Comparison of ENCODE assay signal across 1 cellular context in the genomic region with DNA sequence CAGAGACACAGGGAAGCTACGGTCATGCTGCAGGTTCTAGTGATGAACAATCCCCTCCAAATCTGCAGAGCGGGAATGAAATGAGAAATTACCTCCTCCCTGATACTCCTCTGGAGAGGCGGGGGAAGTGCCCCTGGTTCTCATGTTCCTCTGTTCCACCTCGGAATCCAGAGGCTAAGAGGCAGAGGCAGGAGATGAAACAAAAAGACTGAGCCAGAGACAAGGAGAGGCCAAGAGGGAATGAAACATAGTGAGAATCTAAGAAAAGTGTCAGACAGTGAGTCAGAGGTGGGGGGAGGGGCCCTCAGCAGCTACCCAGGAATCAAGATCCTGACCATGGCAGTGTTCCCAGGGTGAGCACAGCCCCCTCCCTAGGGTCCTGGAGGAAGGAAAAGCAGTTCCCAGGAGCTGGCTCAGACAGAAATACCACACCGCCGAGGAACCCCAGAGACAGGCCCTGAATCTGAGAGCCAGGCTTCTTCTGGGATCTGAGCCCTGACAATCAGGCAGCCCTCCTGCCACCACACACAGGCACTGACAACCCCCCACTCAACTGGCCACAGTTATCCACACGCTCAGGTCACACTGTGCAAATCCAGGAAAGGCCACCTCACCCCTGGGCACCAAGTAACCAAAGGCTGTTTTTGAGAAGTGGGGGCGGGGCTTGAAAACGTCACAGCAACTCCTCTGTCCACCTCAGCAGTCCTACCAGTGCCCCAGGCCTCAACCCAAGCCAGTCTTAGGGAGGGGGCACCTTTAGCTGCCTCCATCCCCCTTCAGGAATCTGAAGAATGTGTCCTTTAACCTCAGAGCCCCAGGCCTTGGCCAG.
TF ChIP-seq lines count a peak whose summit lies in the region.

No MANE protein-coding gene starts in this region.

TF ChIP-seq in K562, 482 proteins besides CTCF, POLR2A, EP300 and RAD21 (continued from another document and continues in another):
- TF ChIP-seq, protein P1, sequence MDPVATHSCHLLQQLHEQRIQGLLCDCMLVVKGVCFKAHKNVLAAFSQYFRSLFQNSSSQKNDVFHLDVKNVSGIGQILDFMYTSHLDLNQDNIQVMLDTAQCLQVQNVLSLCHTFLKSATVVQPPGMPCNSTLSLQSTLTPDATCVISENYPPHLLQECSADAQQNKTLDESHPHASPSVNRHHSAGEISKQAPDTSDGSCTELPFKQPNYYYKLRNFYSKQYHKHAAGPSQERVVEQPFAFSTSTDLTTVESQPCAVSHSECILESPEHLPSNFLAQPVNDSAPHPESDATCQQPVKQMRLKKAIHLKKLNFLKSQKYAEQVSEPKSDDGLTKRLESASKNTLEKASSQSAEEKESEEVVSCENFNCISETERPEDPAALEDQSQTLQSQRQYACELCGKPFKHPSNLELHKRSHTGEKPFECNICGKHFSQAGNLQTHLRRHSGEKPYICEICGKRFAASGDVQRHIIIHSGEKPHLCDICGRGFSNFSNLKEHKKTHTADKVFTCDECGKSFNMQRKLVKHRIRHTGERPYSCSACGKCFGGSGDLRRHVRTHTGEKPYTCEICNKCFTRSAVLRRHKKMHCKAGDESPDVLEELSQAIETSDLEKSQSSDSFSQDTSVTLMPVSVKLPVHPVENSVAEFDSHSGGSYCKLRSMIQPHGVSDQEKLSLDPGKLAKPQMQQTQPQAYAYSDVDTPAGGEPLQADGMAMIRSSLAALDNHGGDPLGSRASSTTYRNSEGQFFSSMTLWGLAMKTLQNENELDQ (CRISPR knock-in tag; IDR thresholded peaks at IDR 0.05; ENCODE audit: borderline replicate concordance): no peak
- TF ChIP-seq, protein P2, sequence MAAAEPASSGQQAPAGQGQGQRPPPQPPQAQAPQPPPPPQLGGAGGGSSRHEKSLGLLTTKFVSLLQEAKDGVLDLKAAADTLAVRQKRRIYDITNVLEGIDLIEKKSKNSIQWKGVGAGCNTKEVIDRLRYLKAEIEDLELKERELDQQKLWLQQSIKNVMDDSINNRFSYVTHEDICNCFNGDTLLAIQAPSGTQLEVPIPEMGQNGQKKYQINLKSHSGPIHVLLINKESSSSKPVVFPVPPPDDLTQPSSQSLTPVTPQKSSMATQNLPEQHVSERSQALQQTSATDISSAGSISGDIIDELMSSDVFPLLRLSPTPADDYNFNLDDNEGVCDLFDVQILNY (CRISPR knock-in tag; IDR thresholded peaks at IDR 0.05): no peak
- TF ChIP-seq ERF (CRISPR knock-in tag; IDR thresholded peaks at IDR 0.05) (no peak), ZNF766 (CRISPR knock-in tag; conservative IDR thresholded peaks at IDR 0.05) (no peak), ZNF75A (CRISPR knock-in tag; IDR thresholded peaks at IDR 0.05) (no peak), NCOA4 (IDR thresholded peaks at IDR 0.05; ENCODE audit: partially characterized antibody) (no peak), EHMT2 (IDR thresholded peaks at IDR 0.05) (no peak), MEIS2 (IDR thresholded peaks at IDR 0.05; ENCODE audit: partially characterized antibody) (peak; percentile 39), ATF7 (IDR thresholded peaks at IDR 0.05) (no peak; the same call in 1 of the 2 replicates), RBM34 (IDR thresholded peaks at IDR 0.05; ENCODE audit: borderline replicate concordance, insufficient read depth, low read length) (no peak), MAFG (tag; conservative IDR thresholded peaks at IDR 0.05) (no peak), NFE2L1 (tag; IDR thresholded peaks at IDR 0.05; ENCODE audit: borderline replicate concordance, low read depth) (no peak), POLR2B (IDR thresholded peaks at IDR 0.05; ENCODE audit: low read depth, partially characterized antibody) (no peak), U2AF2 (optimal IDR thresholded peaks at IDR 0.05; ENCODE audit: low read depth, low read length) (no peak), PCBP1 (IDR thresholded peaks at IDR 0.05; ENCODE audit: low read depth, low read length, poor library complexity, severe bottlenecking) (no peak), RBFOX2 (IDR thresholded peaks at IDR 0.05; ENCODE audit: low read depth, low read length) (peak; percentile 65), DIDO1 (tag; IDR thresholded peaks at IDR 0.05; ENCODE audit: low read depth) (no peak), DDX20 (tag; IDR thresholded peaks at IDR 0.05; ENCODE audit: low read depth) (no peak), HMG20B (CRISPR knock-in tag; IDR thresholded peaks at IDR 0.05) (no peak), RBM17 (IDR thresholded peaks at IDR 0.05; ENCODE audit: borderline replicate concordance, low read depth, low read length) (no peak), TSC22D4 (tag; IDR thresholded peaks at IDR 0.05) (no peak), ZNF695 (CRISPR knock-in tag; IDR thresholded peaks at IDR 0.05) (no peak), CREB1 (IDR thresholded peaks at IDR 0.05) (peak; percentile 37; the same call in 1 of the 2 replicates), CREB1 (CRISPR knock-in tag; IDR thresholded peaks at IDR 0.05) (peak; percentile 43; the same call in 1 of the 2 replicates), TCFL5 (CRISPR knock-in tag; conservative IDR thresholded peaks at IDR 0.05) (no peak), BCL6 (CRISPR knock-in tag; IDR thresholded peaks at IDR 0.05) (no peak), ZFP1 (CRISPR knock-in tag; IDR thresholded peaks at IDR 0.05) (no peak), FOXJ3 (CRISPR knock-in tag; IDR thresholded peaks at IDR 0.05) (no peak), ZBED1 (IDR thresholded peaks at IDR 0.05) (no peak), POU5F1 (IDR thresholded peaks at IDR 0.05; ENCODE audit: borderline replicate concordance, low read depth, low read length, partially characterized antibody) (no peak), SMAD4 (CRISPR knock-in tag; conservative IDR thresholded peaks at IDR 0.05) (peak; percentile 83), ZNF134 (CRISPR knock-in tag; conservative IDR thresholded peaks at IDR 0.05) (no peak), LARP7 (IDR thresholded peaks at IDR 0.05) (no peak), MYC (IDR thresholded peaks at IDR 0.05; ENCODE audit: low read depth, low read length) (no peak), MYC (CRISPR knock-in tag; IDR thresholded peaks at IDR 0.05; ENCODE audit: borderline replicate concordance, low read depth) (no peak), NFATC3 (IDR thresholded peaks at IDR 0.05) (no peak), FOSL1 (tag; conservative IDR thresholded peaks at IDR 0.05) (peak; percentile 96), HNRNPLL (IDR thresholded peaks at IDR 0.05; ENCODE audit: low read depth, low read length, poor library complexity, severe bottlenecking) (peak; percentile 18), BRD4 (IDR thresholded peaks at IDR 0.05) (no peak), POLR2H (tag; IDR thresholded peaks at IDR 0.05; ENCODE audit: low read depth) (no peak), SRSF1 (IDR thresholded peaks at IDR 0.05; ENCODE audit: low read depth, low read length) (no peak), OTX1 (CRISPR knock-in tag; IDR thresholded peaks at IDR 0.05) (no peak), NONO (IDR thresholded peaks at IDR 0.05; ENCODE audit: low read depth in 2 of 2, low read length in 1 of 2) (no peak), POLR3G (IDR thresholded peaks at IDR 0.05; ENCODE audit: extremely low read depth, insufficient read length, insufficient replicate concordance) (no peak), ZNF143 (CRISPR knock-in tag; IDR thresholded peaks at IDR 0.05) (no peak; the same call in 1 of the 2 replicates), TEAD2 (tag; IDR thresholded peaks at IDR 0.05) (no peak), SRSF9 (IDR thresholded peaks at IDR 0.05; ENCODE audit: borderline replicate concordance, low read depth, low read length) (no peak), TAL1 (IDR thresholded peaks at IDR 0.05) (no peak), LCOR (CRISPR knock-in tag; IDR thresholded peaks at IDR 0.05) (no peak), CEBPB (tag; IDR thresholded peaks at IDR 0.05) (no peak), BRF1 (IDR thresholded peaks at IDR 0.05; ENCODE audit: borderline replicate concordance, extremely low read depth, insufficient read length) (no peak), XRCC5 (IDR thresholded peaks at IDR 0.05; ENCODE audit: low read depth, low read length) (0 out of 2 replicates have a peak, but pooled peaks have one; percentile 4), ARHGAP35 (IDR thresholded peaks at IDR 0.05; ENCODE audit: partially characterized antibody) (no peak), ZNF311 (CRISPR knock-in tag; IDR thresholded peaks at IDR 0.05) (no peak), ZFX (CRISPR knock-in tag; IDR thresholded peaks at IDR 0.05) (no peak), NFE2 (IDR thresholded peaks at IDR 0.05; ENCODE audit: low read depth) (0 out of 2 replicates have a peak, but pooled peaks have one; percentile 29), ETV5 (CRISPR knock-in tag; IDR thresholded peaks at IDR 0.05; ENCODE audit: low read depth) (no peak), SP1 (CRISPR knock-in tag; IDR thresholded peaks at IDR 0.05) (no peak), CBFB (CRISPR knock-in tag; IDR thresholded peaks at IDR 0.05) (no peak)
- TF ChIP-seq, protein P3, sequence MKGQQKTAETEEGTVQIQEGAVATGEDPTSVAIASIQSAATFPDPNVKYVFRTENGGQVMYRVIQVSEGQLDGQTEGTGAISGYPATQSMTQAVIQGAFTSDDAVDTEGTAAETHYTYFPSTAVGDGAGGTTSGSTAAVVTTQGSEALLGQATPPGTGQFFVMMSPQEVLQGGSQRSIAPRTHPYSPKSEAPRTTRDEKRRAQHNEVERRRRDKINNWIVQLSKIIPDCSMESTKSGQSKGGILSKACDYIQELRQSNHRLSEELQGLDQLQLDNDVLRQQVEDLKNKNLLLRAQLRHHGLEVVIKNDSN (CRISPR knock-in tag; IDR thresholded peaks at IDR 0.05): peak; percentile 58; the same call in 1 of the 2 replicates
- TF ChIP-seq, protein P4, sequence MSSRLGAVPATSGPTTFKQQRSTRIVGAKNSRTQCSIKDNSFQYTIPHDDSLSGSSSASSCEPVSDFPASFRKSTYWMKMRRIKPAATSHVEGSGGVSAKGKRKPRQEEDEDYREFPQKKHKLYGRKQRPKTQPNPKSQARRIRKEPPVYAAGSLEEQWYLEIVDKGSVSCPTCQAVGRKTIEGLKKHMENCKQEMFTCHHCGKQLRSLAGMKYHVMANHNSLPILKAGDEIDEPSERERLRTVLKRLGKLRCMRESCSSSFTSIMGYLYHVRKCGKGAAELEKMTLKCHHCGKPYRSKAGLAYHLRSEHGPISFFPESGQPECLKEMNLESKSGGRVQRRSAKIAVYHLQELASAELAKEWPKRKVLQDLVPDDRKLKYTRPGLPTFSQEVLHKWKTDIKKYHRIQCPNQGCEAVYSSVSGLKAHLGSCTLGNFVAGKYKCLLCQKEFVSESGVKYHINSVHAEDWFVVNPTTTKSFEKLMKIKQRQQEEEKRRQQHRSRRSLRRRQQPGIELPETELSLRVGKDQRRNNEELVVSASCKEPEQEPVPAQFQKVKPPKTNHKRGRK (tag; IDR thresholded peaks at IDR 0.05): no peak
- TF ChIP-seq, protein P5, sequence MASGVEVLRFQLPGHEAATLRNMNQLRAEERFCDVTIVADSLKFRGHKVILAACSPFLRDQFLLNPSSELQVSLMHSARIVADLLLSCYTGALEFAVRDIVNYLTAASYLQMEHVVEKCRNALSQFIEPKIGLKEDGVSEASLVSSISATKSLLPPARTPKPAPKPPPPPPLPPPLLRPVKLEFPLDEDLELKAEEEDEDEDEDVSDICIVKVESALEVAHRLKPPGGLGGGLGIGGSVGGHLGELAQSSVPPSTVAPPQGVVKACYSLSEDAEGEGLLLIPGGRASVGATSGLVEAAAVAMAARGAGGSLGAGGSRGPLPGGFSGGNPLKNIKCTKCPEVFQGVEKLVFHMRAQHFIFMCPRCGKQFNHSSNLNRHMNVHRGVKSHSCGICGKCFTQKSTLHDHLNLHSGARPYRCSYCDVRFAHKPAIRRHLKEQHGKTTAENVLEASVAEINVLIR (CRISPR knock-in tag; IDR thresholded peaks at IDR 0.05): no peak
- TF ChIP-seq, protein P6, sequence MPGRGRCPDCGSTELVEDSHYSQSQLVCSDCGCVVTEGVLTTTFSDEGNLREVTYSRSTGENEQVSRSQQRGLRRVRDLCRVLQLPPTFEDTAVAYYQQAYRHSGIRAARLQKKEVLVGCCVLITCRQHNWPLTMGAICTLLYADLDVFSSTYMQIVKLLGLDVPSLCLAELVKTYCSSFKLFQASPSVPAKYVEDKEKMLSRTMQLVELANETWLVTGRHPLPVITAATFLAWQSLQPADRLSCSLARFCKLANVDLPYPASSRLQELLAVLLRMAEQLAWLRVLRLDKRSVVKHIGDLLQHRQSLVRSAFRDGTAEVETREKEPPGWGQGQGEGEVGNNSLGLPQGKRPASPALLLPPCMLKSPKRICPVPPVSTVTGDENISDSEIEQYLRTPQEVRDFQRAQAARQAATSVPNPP (IDR thresholded peaks at IDR 0.05; ENCODE audit: borderline replicate concordance, insufficient read depth, insufficient read length): no peak
- TF ChIP-seq, protein P7, sequence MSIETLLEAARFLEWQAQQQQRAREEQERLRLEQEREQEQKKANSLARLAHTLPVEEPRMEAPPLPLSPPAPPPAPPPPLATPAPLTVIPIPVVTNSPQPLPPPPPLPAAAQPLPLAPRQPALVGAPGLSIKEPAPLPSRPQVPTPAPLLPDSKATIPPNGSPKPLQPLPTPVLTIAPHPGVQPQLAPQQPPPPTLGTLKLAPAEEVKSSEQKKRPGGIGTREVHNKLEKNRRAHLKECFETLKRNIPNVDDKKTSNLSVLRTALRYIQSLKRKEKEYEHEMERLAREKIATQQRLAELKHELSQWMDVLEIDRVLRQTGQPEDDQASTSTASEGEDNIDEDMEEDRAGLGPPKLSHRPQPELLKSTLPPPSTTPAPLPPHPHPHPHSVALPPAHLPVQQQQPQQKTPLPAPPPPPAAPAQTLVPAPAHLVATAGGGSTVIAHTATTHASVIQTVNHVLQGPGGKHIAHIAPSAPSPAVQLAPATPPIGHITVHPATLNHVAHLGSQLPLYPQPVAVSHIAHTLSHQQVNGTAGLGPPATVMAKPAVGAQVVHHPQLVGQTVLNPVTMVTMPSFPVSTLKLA (conservative IDR thresholded peaks at IDR 0.05): no peak; a peak in 1 of 4 replicates
- TF ChIP-seq, protein P8, sequence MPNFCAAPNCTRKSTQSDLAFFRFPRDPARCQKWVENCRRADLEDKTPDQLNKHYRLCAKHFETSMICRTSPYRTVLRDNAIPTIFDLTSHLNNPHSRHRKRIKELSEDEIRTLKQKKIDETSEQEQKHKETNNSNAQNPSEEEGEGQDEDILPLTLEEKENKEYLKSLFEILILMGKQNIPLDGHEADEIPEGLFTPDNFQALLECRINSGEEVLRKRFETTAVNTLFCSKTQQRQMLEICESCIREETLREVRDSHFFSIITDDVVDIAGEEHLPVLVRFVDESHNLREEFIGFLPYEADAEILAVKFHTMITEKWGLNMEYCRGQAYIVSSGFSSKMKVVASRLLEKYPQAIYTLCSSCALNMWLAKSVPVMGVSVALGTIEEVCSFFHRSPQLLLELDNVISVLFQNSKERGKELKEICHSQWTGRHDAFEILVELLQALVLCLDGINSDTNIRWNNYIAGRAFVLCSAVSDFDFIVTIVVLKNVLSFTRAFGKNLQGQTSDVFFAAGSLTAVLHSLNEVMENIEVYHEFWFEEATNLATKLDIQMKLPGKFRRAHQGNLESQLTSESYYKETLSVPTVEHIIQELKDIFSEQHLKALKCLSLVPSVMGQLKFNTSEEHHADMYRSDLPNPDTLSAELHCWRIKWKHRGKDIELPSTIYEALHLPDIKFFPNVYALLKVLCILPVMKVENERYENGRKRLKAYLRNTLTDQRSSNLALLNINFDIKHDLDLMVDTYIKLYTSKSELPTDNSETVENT (CRISPR knock-in tag; IDR thresholded peaks at IDR 0.05): no peak
- TF ChIP-seq, protein P9, sequence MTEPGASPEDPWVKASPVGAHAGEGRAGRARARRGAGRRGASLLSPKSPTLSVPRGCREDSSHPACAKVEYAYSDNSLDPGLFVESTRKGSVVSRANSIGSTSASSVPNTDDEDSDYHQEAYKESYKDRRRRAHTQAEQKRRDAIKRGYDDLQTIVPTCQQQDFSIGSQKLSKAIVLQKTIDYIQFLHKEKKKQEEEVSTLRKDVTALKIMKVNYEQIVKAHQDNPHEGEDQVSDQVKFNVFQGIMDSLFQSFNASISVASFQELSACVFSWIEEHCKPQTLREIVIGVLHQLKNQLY (CRISPR knock-in tag; conservative IDR thresholded peaks at IDR 0.05): no peak
